10 cellular contexts compared by ENCODE assay signal in the genomic region with DNA sequence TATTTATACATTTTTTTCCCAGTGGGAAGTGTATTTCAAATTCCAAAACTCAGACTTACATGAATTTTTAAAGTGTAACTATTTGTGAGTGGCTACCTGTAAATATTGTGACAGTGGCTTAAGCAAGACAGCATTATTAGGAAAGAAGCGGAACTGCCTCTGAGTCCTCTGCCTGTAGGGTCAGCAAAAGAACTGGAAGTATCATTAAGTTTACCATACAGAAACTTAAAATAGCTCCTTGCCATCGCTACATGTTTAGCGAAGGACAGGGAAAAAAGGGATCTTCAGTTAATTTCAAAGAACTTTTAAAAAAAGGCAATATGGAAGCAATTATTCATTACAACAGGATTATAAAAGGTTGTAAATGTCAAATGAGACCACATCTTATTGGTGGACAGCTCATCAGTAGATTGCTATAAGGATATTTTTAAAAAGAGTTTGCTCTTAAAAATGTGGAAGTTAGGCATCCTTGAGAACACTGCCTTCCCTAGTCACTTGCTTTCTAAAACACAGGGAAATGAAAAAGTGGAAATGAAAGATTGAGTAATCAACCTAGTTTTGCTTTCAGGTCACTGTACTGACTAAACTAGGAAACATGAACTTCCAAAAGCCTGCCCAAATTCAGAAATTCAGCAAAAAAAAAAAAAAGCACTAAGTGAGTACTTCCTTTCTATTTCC. TPM values are rescaled to one million over a fixed set of nuclear protein-coding genes. Genes with fewer than 3 reads are reported as not detected.
DNase-seq lines count a peak whose midpoint lies in the region; ATAC-seq and TF ChIP-seq lines count a peak whose summit lies in the region.
"Had no signal": no experiment of that assay in that cellular context is flagged by ENCODE, and none has a peak within 500 bp of the region (broad histone marks: within the 10 kb centered on the region; RNA-seq: fewer than 3 reads in every experiment).

No MANE protein-coding gene starts in this region.

- no peak for ATAC-seq in CD4-positive, alpha-beta T cell (ENCODE audit: poor library complexity)
- ATAC-seq in HG02885 (IDR thresholded peaks at IDR 0.05; ENCODE audit: poor library complexity, unreplicated experiment) = peak; percentile 42
- ATAC-seq in naive B cell (ENCODE audit: low read depth in 2 of 2) = peak; percentile 40 to 49
- ATAC-seq in GM19351 (IDR thresholded peaks at IDR 0.05; ENCODE audit: unreplicated experiment) = no peak

- TF ChIP-seq CTCF in CD4-positive, alpha-beta T cell (IDR thresholded peaks at IDR 0.05) = no peak
- TF ChIP-seq CTCF in mesothelial cell of epicardium (IDR thresholded peaks at IDR 0.05; ENCODE audit: unreplicated experiment) = no peak

- H3K27ac ChIP-seq in CD4-positive, alpha-beta T cell (ENCODE audit: low read depth, low read length) = peak overlapping the region; percentile 13
- H3K27ac ChIP-seq: WERI-Rb-1 had no signal

- H3K9me3 Mint-ChIP-seq in CD4-positive, alpha-beta T cell = no peaks in the 10 kb centered on the region
- H3K9me3 Mint-ChIP-seq in naive B cell = no peaks in the 10 kb centered on the region
- H3K9me3 Mint-ChIP-seq in mesothelial cell of epicardium = peaks cover under 1% of the 10 kb centered on the region

- peaks cover 51% of the 10 kb centered on the region for H3K4me1 Mint-ChIP-seq in CD4-positive, alpha-beta T cell (ENCODE audit: low read depth)
- peaks cover 38 to 44% (median 42%) of the 10 kb centered on the region in 3 donors for H3K4me1 Mint-ChIP-seq in naive B cell
- peaks cover 15% of the 10 kb centered on the region for H3K4me1 Mint-ChIP-seq in mesothelial cell of epicardium

- H3K27me3 Mint-ChIP-seq in CD4-positive, alpha-beta T cell = no peaks in the 10 kb centered on the region
- H3K27me3 Mint-ChIP-seq in naive B cell (no peaks in the 10 kb centered on the region), mesothelial cell of epicardium (ENCODE audit: low read depth) (no peaks in the 10 kb centered on the region)

- peak overlapping the region; percentile 69 for H3K4me3 Mint-ChIP-seq in CD4-positive, alpha-beta T cell
- H3K4me3 Mint-ChIP-seq in naive B cell = peak overlapping the region in 6 of 8 donors; percentile 26 to 85 (median 46)
- no peak overlapping the region for H3K4me3 Mint-ChIP-seq in mesothelial cell of epicardium

- POLR2A ChIA-PET in CD4-positive, alpha-beta T cell (lab: Charles Lee) = interaction anchor here (0.6 to 2.4 kb wide), 3 partner anchors 8 to 39 kb away, joined by 4 to 18 read pairs (median 4); no protein-coding TSS in a partner anchor

- H3K9me3 ChIP-seq in CD4-positive, alpha-beta T cell (ENCODE audit: control insufficient read depth, low read length) = no peaks in the 10 kb centered on the region

- peak overlapping the region; percentile 78 for H3K27ac Mint-ChIP-seq in CD4-positive, alpha-beta T cell
- peak overlapping the region in 4 of 6 donors; percentile 3 to 93 (median 74) for H3K27ac Mint-ChIP-seq in naive B cell
- H3K27ac Mint-ChIP-seq in mesothelial cell of epicardium = no peak overlapping the region

- intact Hi-C loops in CD4-positive, alpha-beta T cell (cut with DNase I, micrococcal nuclease) = loop anchor here in 1 of 2 experiments (5.0 kb wide), 1 partner anchor 35 kb away; no protein-coding TSS in a partner anchor

- no peaks in the 10 kb centered on the region for H3K27me3 ChIP-seq in CD4-positive, alpha-beta T cell (ENCODE audit: control insufficient read depth, insufficient read depth, low read length)

- CTCF ChIA-PET in CD4-positive, alpha-beta T cell (lab: Charles Lee) = interaction anchor here (1.5 kb wide), 1 partner anchor 87 kb away, joined by 4 read pairs; no protein-coding TSS in a partner anchor

- H3K36me3 Mint-ChIP-seq in CD4-positive, alpha-beta T cell (ENCODE audit: low read depth) = peaks cover 5% of the 10 kb centered on the region
- H3K36me3 Mint-ChIP-seq in naive B cell (no peaks in the 10 kb centered on the region), mesothelial cell of epicardium (peaks cover under 1% of the 10 kb centered on the region)

- no peak for DNase-seq in CD4-positive, alpha-beta T cell
- DNase-seq in amniotic epithelial cell (ENCODE audit: low read depth) = peak; percentile 38
- DNase-seq in naive B cell = peak; percentile 7
- DNase-seq in DMS53 treated with DMSO at 0.1 percent for 48 hours (lab: John Stamatoyannopoulos, UW; ENCODE audit: unreplicated experiment) = no peak
- DNase-seq in mesothelial cell of epicardium (ENCODE audit: low spot score in 2 of 2, unreplicated experiment in 2 of 2) = no peak
- no peak for DNase-seq in DMS 273 (lab: John Stamatoyannopoulos, UW; ENCODE audit: unreplicated experiment)
- DNase-seq: foreskin melanocyte, WERI-Rb-1 had no signal

RNA-seq across cellular contexts. Expression of a gene that starts 39.2 kb away (rescaled TPM):
- 10 to 100 TPM; 14.1 to 15.7 TPM for total RNA-seq in CD4-positive, alpha-beta T cell
- polyA plus RNA-seq in naive B cell (ENCODE audit: low read depth in 6 of 6) = 100 to 1,000 TPM in 1 of 6 donors, 10 to 100 TPM in 5; 72.1 to 103 (median 81.0) TPM
- total RNA-seq in mesothelial cell of epicardium = 26.1 to 29.0 TPM (median 26.6 TPM) in 3 replicates

RNA-seq across cellular contexts. Expression of a gene that starts 39.3 kb away (rescaled TPM):
- total RNA-seq in CD4-positive, alpha-beta T cell = 10 to 100 TPM; 12.2 to 13.8 TPM
- polyA plus RNA-seq in naive B cell (ENCODE audit: low read depth in 6 of 6) = 10 to 100 TPM; 38.3 to 50.6 (median 41.9) TPM
- 11.3 to 15.1 TPM (median 14.3 TPM) in 3 replicates for total RNA-seq in mesothelial cell of epicardium

RNA-seq across cellular contexts. Expression of a gene that starts 52.8 kb away (rescaled TPM):
- total RNA-seq in CD4-positive, alpha-beta T cell = 1 to 10 TPM in 1 of 2 experiments, under 1 TPM in 1; 0.92 to 1.2 TPM
- polyA plus RNA-seq in naive B cell (ENCODE audit: low read depth in 6 of 6) = not detected
- 0.84 to 1.0 TPM (median 1.0 TPM) in 3 replicates for total RNA-seq in mesothelial cell of epicardium

Comparison
In these comparisons a context has a peak if more than half of its experiments do, and no peak if none do; other contexts are left out.
1. ATAC-seq: peak in HG02885 (single experiment) and naive B cell (2 of 2); none in CD4-positive, alpha-beta T cell (single experiment) and GM19351 (single experiment).
2. DNase-seq: peak in amniotic epithelial cell (single experiment) and naive B cell (single experiment); none in CD4-positive, alpha-beta T cell (0 of 10), DMS53 treated with DMSO at 0.1 percent for 48 hours (single experiment), mesothelial cell of epicardium (0 of 2) and DMS 273 (single experiment).